2 cellular contexts compared by ENCODE assay signal in genomic region chr17:2964370-2964769, GRCh38.
TF ChIP-seq lines count a peak whose summit lies in the region.

No MANE protein-coding gene starts in this region.

TF ChIP-seq in A549, 52 proteins besides CTCF, POLR2A, EP300 and RAD21 (continued from another document):
- TF ChIP-seq MYC (IDR thresholded peaks at IDR 0.05; ENCODE audit: borderline replicate concordance, low read length), result no peak
- TF ChIP-seq MAZ (IDR thresholded peaks at IDR 0.05; ENCODE audit: borderline replicate concordance, low read depth, low read length), result no peak
- no peak for TF ChIP-seq NFE2L2 (conservative IDR thresholded peaks at IDR 0.05; ENCODE audit: low read length)
- TF ChIP-seq EHF (CRISPR knock-in tag; IDR thresholded peaks at IDR 0.05), result no peak
- no peak for TF ChIP-seq FOSL2 (IDR thresholded peaks at IDR 0.05)
- no peak for TF ChIP-seq FOSL2 (CRISPR knock-in tag; IDR thresholded peaks at IDR 0.05)
- TF ChIP-seq ZFP36 (IDR thresholded peaks at IDR 0.05; ENCODE audit: borderline replicate concordance, partially characterized antibody), result no peak
- TF ChIP-seq HMGXB4 (CRISPR knock-in tag; IDR thresholded peaks at IDR 0.05; ENCODE audit: borderline replicate concordance), result no peak
- TF ChIP-seq RCOR1 (IDR thresholded peaks at IDR 0.05; ENCODE audit: low read depth, low read length), result no peak
- no peak for TF ChIP-seq RARB (CRISPR knock-in tag; IDR thresholded peaks at IDR 0.05)
- TF ChIP-seq HEYL (CRISPR knock-in tag; IDR thresholded peaks at IDR 0.05), result no peak
- no peak for TF ChIP-seq RFX5 (IDR thresholded peaks at IDR 0.05)
- TF ChIP-seq ZSCAN20 (CRISPR knock-in tag; IDR thresholded peaks at IDR 0.05), result no peak
- no peak for TF ChIP-seq USF2 (IDR thresholded peaks at IDR 0.05)
- TF ChIP-seq, protein P1, sequence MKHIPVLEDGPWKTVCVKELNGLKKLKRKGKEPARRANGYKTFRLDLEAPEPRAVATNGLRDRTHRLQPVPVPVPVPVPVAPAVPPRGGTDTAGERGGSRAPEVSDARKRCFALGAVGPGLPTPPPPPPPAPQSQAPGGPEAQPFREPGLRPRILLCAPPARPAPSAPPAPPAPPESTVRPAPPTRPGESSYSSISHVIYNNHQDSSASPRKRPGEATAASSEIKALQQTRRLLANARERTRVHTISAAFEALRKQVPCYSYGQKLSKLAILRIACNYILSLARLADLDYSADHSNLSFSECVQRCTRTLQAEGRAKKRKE (CRISPR knock-in tag; IDR thresholded peaks at IDR 0.05; ENCODE audit: low read depth), result no peak
- no peak for TF ChIP-seq MAFK (IDR thresholded peaks at IDR 0.05; ENCODE audit: partially characterized antibody)
- TF ChIP-seq, protein P2, sequence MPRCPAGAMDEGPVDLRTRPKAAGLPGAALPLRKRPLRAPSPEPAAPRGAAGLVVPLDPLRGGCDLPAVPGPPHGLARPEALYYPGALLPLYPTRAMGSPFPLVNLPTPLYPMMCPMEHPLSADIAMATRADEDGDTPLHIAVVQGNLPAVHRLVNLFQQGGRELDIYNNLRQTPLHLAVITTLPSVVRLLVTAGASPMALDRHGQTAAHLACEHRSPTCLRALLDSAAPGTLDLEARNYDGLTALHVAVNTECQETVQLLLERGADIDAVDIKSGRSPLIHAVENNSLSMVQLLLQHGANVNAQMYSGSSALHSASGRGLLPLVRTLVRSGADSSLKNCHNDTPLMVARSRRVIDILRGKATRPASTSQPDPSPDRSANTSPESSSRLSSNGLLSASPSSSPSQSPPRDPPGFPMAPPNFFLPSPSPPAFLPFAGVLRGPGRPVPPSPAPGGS (IDR thresholded peaks at IDR 0.05), result no peak
- TF ChIP-seq, protein P3, sequence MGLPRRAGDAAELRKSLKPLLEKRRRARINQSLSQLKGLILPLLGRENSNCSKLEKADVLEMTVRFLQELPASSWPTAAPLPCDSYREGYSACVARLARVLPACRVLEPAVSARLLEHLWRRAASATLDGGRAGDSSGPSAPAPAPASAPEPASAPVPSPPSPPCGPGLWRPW (IDR thresholded peaks at IDR 0.05), result no peak
TF ChIP-seq in A549: peak in this region for 0.

TF ChIP-seq in IMR-90, 13 proteins besides CTCF, POLR2A, EP300 and RAD21:
- no peak for TF ChIP-seq USF2 (IDR thresholded peaks at IDR 0.05; ENCODE audit: low read depth, low read length)
- no peak for TF ChIP-seq NFE2L2 (IDR thresholded peaks at IDR 0.05; ENCODE audit: low read depth, low read length)
- TF ChIP-seq RCOR1 (IDR thresholded peaks at IDR 0.05; ENCODE audit: insufficient replicate concordance, low read length), result no peak
- no peak for TF ChIP-seq CHD1 (IDR thresholded peaks at IDR 0.05; ENCODE audit: low read depth, low read length)
- TF ChIP-seq SMC3 (IDR thresholded peaks at IDR 0.05; ENCODE audit: low read depth, low read length), result no peak
- TF ChIP-seq MAFK (IDR thresholded peaks at IDR 0.05; ENCODE audit: low read depth, low read length), result no peak
- no peak for TF ChIP-seq FOS (IDR thresholded peaks at IDR 0.05; ENCODE audit: low read depth, low read length)
- no peak for TF ChIP-seq MAZ (IDR thresholded peaks at IDR 0.05; ENCODE audit: borderline replicate concordance, low read depth, low read length)
- no peak for TF ChIP-seq MXI1 (IDR thresholded peaks at IDR 0.05; ENCODE audit: borderline replicate concordance, low read depth, low read length)
- TF ChIP-seq RFX5 (IDR thresholded peaks at IDR 0.05; ENCODE audit: low read depth, low read length), result no peak
- TF ChIP-seq CEBPB (IDR thresholded peaks at IDR 0.05; ENCODE audit: low read depth, low read length), result no peak
- TF ChIP-seq ELK1 (IDR thresholded peaks at IDR 0.05; ENCODE audit: borderline replicate concordance, low read depth, low read length), result no peak
- TF ChIP-seq BHLHE40 (IDR thresholded peaks at IDR 0.05; ENCODE audit: low read depth, low read length), result no peak
TF ChIP-seq in IMR-90: peak in this region for 0.
